In the genomic region with DNA sequence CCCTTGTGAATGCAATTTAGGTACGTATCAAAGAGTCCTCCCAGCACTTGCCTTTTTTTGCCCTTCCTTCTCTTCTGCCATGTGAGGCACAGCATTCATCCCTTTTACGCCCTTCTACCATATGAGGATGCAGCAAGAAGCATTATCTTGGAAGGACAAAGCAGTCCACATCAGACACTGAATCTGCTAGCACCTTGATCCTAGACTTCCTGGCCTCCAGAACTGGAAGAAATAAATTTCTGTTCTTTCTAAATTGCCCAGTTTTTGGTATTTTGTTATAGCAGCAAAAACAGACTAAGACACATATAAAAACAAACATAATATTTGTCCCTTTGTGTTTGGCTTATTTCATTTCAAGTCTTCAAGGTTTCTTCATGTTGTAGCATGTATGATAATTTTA, we compare ENCODE assay signal across 22 cellular contexts.
"Had no signal": no experiment of that assay in that cellular context is flagged by ENCODE, and none has a peak within 500 bp of the region (broad histone marks: within the 10 kb centered on the region; RNA-seq: fewer than 3 reads in every experiment).

No MANE protein-coding gene starts in this region.

- H3K27ac Mint-ChIP-seq: activated naive CD4-positive, alpha-beta T cell treated with anti-CD3 and anti-CD28 coated beads for 36 hours; activated T-cell treated with anti-CD3 and anti-CD28 coated beads, Interleukin-2, amount 50 U/mL, for 24 hours; nephron progenitor cell; type B pancreatic cell had no signal

- H3K4me3 ChIP-seq: body of pancreas, cardiac muscle cell, gastroesophageal sphincter, thoracic aorta, vagina had no signal

- DNase-seq: activated CD8-positive, alpha-beta memory T cell treated with anti-CD3 and anti-CD28 coated beads for 24 hours; activated CD8-positive, alpha-beta memory T cell treated with anti-CD3 and anti-CD28 coated beads, Interleukin-2, amount 50 U/mL, for 4 hours; activated effector memory CD4-positive, alpha-beta T cell treated with Interleukin-2 at 50 U/mL for 16 hours; activated naive CD4-positive, alpha-beta T cell treated with anti-CD3 and anti-CD28 coated beads for 36 hours; activated T-cell treated with anti-CD3 and anti-CD28 coated beads, Interleukin-2, amount 50 U/mL, for 24 hours; anterior cingulate cortex; body of pancreas; head of caudate nucleus; left cardiac atrium; nephron progenitor cell; small intestine; stimulated activated CD4-positive, alpha-beta T cell treated with anti-CD3 and anti-CD28 coated beads, Interleukin-2, amount 100 ng/mL, for 24 hours; stimulated activated naive CD4-positive, alpha-beta T cell treated with Interleukin-2 at 50 U/mL for 16 hours; T-helper 2 cell had no signal

- H3K9me3 ChIP-seq: body of pancreas, gastroesophageal sphincter, thoracic aorta, vagina had no signal

- ATAC-seq: body of pancreas, gastroesophageal sphincter, left cardiac atrium, sciatic nerve had no signal

- H3K9me3 Mint-ChIP-seq: activated naive CD4-positive, alpha-beta T cell treated with anti-CD3 and anti-CD28 coated beads for 36 hours; activated T-cell treated with anti-CD3 and anti-CD28 coated beads, Interleukin-2, amount 50 U/mL, for 24 hours; type B pancreatic cell had no signal

- H3K4me3 Mint-ChIP-seq: activated naive CD4-positive, alpha-beta T cell treated with anti-CD3 and anti-CD28 coated beads for 36 hours; activated T-cell treated with anti-CD3 and anti-CD28 coated beads, Interleukin-2, amount 50 U/mL, for 24 hours; nephron progenitor cell; type B pancreatic cell had no signal

- H3K27me3 ChIP-seq: body of pancreas, cardiac muscle cell, gastroesophageal sphincter, vagina had no signal

- H3K27ac ChIP-seq: body of pancreas, cardiac muscle cell, epithelial cell of prostate, gastroesophageal sphincter, thoracic aorta, vagina, VCaP had no signal

- H3K36me3 ChIP-seq: cardiac muscle cell, thoracic aorta had no signal

- H3K27me3 Mint-ChIP-seq: activated T-cell treated with anti-CD3 and anti-CD28 coated beads, Interleukin-2, amount 50 U/mL, for 24 hours; type B pancreatic cell had no signal
